In genomic region chr3:151101270-151101954, GRCh38 we compare ENCODE assay signal across 28 cellular contexts. TPM values are rescaled to one million over a fixed set of nuclear protein-coding genes. Genes with fewer than 3 reads are reported as not detected.
DNase-seq lines count a peak whose midpoint lies in the region; ATAC-seq and TF ChIP-seq lines count a peak whose summit lies in the region.
"Had no signal": no experiment of that assay in that cellular context is flagged by ENCODE, and none has a peak within 500 bp of the region (broad histone marks: within the 10 kb centered on the region; RNA-seq: fewer than 3 reads in every experiment).

No MANE protein-coding gene starts in this region.

- peaks cover 8% of the 10 kb centered on the region; the same call in 1 of the 2 replicates for H3K4me1 ChIP-seq in HEK293 (ENCODE audit: control insufficient read depth, insufficient read depth, low read length)
- H3K4me1 ChIP-seq in naive thymus-derived CD4-positive, alpha-beta T cell (ENCODE audit: control insufficient read depth in 2 of 2, insufficient read depth in 2 of 2, low read length in 2 of 2) = no peaks in the 10 kb centered on the region
- H3K4me1 ChIP-seq: gastroesophageal sphincter, spleen, tibial nerve had no signal

- no peaks in the 10 kb centered on the region for H3K9me3 ChIP-seq in HEK293 (ENCODE audit: control insufficient read depth, insufficient read depth, low read depth, low read length)
- H3K9me3 ChIP-seq in naive thymus-derived CD4-positive, alpha-beta T cell (ENCODE audit: control insufficient read depth in 2 of 3, low read length in 3 of 3) = no peaks in the 10 kb centered on the region
- H3K9me3 ChIP-seq: gastroesophageal sphincter, ovary, tibial nerve had no signal

- peaks cover 19% of the 10 kb centered on the region for H3K4me1 Mint-ChIP-seq in nephron
- no peaks in the 10 kb centered on the region for H3K4me1 Mint-ChIP-seq in naive thymus-derived CD4-positive, alpha-beta T cell

- DNase-seq in NCI-H1417 (lab: John Stamatoyannopoulos, UW) (peak in 2 of 3 experiments; percentile 26 to 29), NCI-H1417 treated with DMSO at 0.1 percent for 48 hours (lab: John Stamatoyannopoulos, UW) (no peak), UCSD-AML1 (lab: John Stamatoyannopoulos, UW; ENCODE audit: unreplicated experiment) (peak; percentile 22), AG08396 (ENCODE audit: low spot score) (no peak)
- no peak for DNase-seq in naive thymus-derived CD4-positive, alpha-beta T cell
- DNase-seq: 8988T; activated CD4-positive, alpha-beta T cell treated with anti-CD3 and anti-CD28 coated beads for 1 hour; activated CD8-positive, alpha-beta T cell treated with anti-CD3 and anti-CD28 coated beads, Interleukin-2, amount 10 ng/mL, durations not matched to agents 7 days and 5 days; anterior cingulate cortex; CD8-positive, alpha-beta T cell; DMS53; HFFc6; NCI-H1048; NCI-H2171 treated with DMSO at 0.1 percent for 48 hours; NCI-H524 treated with DMSO at 0.1 percent for 48 hours; ovary; spleen; T-helper 1 cell had no signal

- no peak overlapping the region for H3K4me3 ChIP-seq in HEK293 (ENCODE audit: low read depth, low read length)
- no peak overlapping the region for H3K4me3 ChIP-seq in naive thymus-derived CD4-positive, alpha-beta T cell (ENCODE audit: low read length)
- H3K4me3 ChIP-seq: gastroesophageal sphincter, ovary, spleen, tibial nerve had no signal

- no peaks in the 10 kb centered on the region for H3K27me3 ChIP-seq in naive thymus-derived CD4-positive, alpha-beta T cell (ENCODE audit: control insufficient read depth in 2 of 2, insufficient read depth in 2 of 2, low read length in 2 of 2)
- H3K27me3 ChIP-seq: gastroesophageal sphincter, ovary, tibial nerve had no signal

- H3K27me3 Mint-ChIP-seq in nephron (ENCODE audit: low read depth) = peaks cover 3% of the 10 kb centered on the region
- peaks cover 8 to 42% (median 15%) of the 10 kb centered on the region in 5 donors for H3K27me3 Mint-ChIP-seq in naive thymus-derived CD4-positive, alpha-beta T cell

- POLR2A ChIA-PET in HEK293 (lab: Yijun Ruan, JAX) = interaction anchor here (0.6 kb wide), 1 partner anchor 15 kb away, joined by 3 read pairs; no protein-coding TSS in a partner anchor
- POLR2A ChIA-PET in naive thymus-derived CD4-positive, alpha-beta T cell (lab: Charles Lee) = no interaction called here

- peak overlapping the region in 2 of 3 experiments; percentile 1 to 9 for H3K4me3 Mint-ChIP-seq in nephron
- H3K4me3 Mint-ChIP-seq in naive thymus-derived CD4-positive, alpha-beta T cell = no peak overlapping the region
- H3K4me3 Mint-ChIP-seq: activated CD8-positive, alpha-beta T cell treated with anti-CD3 and anti-CD28 coated beads, Interleukin-2, amount 10 ng/mL, durations not matched to agents 7 days and 5 days; activated naive CD8-positive, alpha-beta T cell; CD8-positive, alpha-beta T cell; dendritic cell treated with granulocyte-macrophage colony-stimulating factor and Interleukin-4, amounts not matched to agents 40 ng/mL and 50 ng/mL, for 4 days; HFFc6; natural killer cell treated with Interleukin-12 subunit alpha and Interleukin-12 subunit beta and Interleukin-15 and Interleukin-18, amount 100 ng/mL, for 72 hours had no signal

- intact Hi-C loops in naive thymus-derived CD4-positive, alpha-beta T cell (cut with micrococcal nuclease) = no loop called here

- no peaks in the 10 kb centered on the region for H3K36me3 ChIP-seq in HEK293 (ENCODE audit: control insufficient read depth in 2 of 2, insufficient read depth in 1 of 2, low read length in 2 of 2)
- H3K36me3 ChIP-seq in naive thymus-derived CD4-positive, alpha-beta T cell (ENCODE audit: control insufficient read depth in 2 of 3, insufficient read depth in 3 of 3, low read length in 3 of 3) = no peaks in the 10 kb centered on the region
- H3K36me3 ChIP-seq: gastroesophageal sphincter, ovary, spleen, tibial nerve had no signal

- H3K9me3 Mint-ChIP-seq in nephron = no peaks in the 10 kb centered on the region
- peaks cover 0 to 6% (median 0%) of the 10 kb centered on the region in 11 donors for H3K9me3 Mint-ChIP-seq in naive thymus-derived CD4-positive, alpha-beta T cell
- H3K9me3 Mint-ChIP-seq: CD8-positive, alpha-beta T cell; dendritic cell treated with granulocyte-macrophage colony-stimulating factor and Interleukin-4, amounts not matched to agents 40 ng/mL and 50 ng/mL, for 4 days; HFFc6; natural killer cell treated with Interleukin-12 subunit alpha and Interleukin-12 subunit beta and Interleukin-15 and Interleukin-18, amount 100 ng/mL, for 72 hours had no signal

- CTCF ChIA-PET in HEK293 (lab: Yijun Ruan, JAX) = no interaction called here
- CTCF ChIA-PET in naive thymus-derived CD4-positive, alpha-beta T cell (lab: Charles Lee) = no interaction called here

- H3K27ac ChIP-seq in HEK293 (ENCODE audit: extremely low read depth, low read depth, low read length) = no peak overlapping the region
- H3K27ac ChIP-seq in naive thymus-derived CD4-positive, alpha-beta T cell (ENCODE audit: low read depth, low read length) = no peak overlapping the region
- H3K27ac ChIP-seq: gastroesophageal sphincter, ovary, spleen, tibial nerve had no signal

- no peak for ATAC-seq in GM21447 (IDR thresholded peaks at IDR 0.05; ENCODE audit: unreplicated experiment)
- ATAC-seq in naive thymus-derived CD4-positive, alpha-beta T cell = no peak
- ATAC-seq: activated CD8-positive, alpha-beta T cell treated with anti-CD3 and anti-CD28 coated beads, Interleukin-2, amount 10 ng/mL, durations not matched to agents 7 days and 5 days; CD8-positive, alpha-beta T cell; gastroesophageal sphincter; HepG2; left lobe of liver; natural killer cell treated with Interleukin-12 subunit alpha and Interleukin-12 subunit beta and Interleukin-15 and Interleukin-18, amount 100 ng/mL, for 72 hours had no signal

- peaks cover 4% of the 10 kb centered on the region for H3K36me3 Mint-ChIP-seq in nephron (ENCODE audit: low read depth)
- no peaks in the 10 kb centered on the region for H3K36me3 Mint-ChIP-seq in naive thymus-derived CD4-positive, alpha-beta T cell
- H3K36me3 Mint-ChIP-seq: activated naive CD8-positive, alpha-beta T cell; CD8-positive, alpha-beta T cell; natural killer cell treated with Interleukin-12 subunit alpha and Interleukin-12 subunit beta and Interleukin-15 and Interleukin-18, amount 100 ng/mL, for 72 hours had no signal

- H3K27ac Mint-ChIP-seq in nephron = peak overlapping the region; percentile 4 to 79 (median 67)
- no peak overlapping the region for H3K27ac Mint-ChIP-seq in naive thymus-derived CD4-positive, alpha-beta T cell
- H3K27ac Mint-ChIP-seq: activated CD8-positive, alpha-beta T cell treated with anti-CD3 and anti-CD28 coated beads, Interleukin-2, amount 10 ng/mL, durations not matched to agents 7 days and 5 days; activated naive CD8-positive, alpha-beta T cell; CD8-positive, alpha-beta T cell; dendritic cell treated with granulocyte-macrophage colony-stimulating factor and Interleukin-4, amounts not matched to agents 40 ng/mL and 50 ng/mL, for 4 days; HFFc6; natural killer cell treated with Interleukin-12 subunit alpha and Interleukin-12 subunit beta and Interleukin-15 and Interleukin-18, amount 100 ng/mL, for 72 hours had no signal

- no peak for TF ChIP-seq CTCF in HEK293 (tag by site-specific recombination; IDR thresholded peaks at IDR 0.05)
- no peak for TF ChIP-seq CTCF in nephron (IDR thresholded peaks at IDR 0.05; ENCODE audit: unreplicated experiment in 3 of 3)

TF ChIP-seq in HEK293, 187 proteins besides CTCF, POLR2A, EP300 and RAD21:
- TF ChIP-seq ZNF366 (tag by site-specific recombination; conservative IDR thresholded peaks at IDR 0.05) (0 out of 2 replicates have a peak, but pooled peaks have one; percentile 9), ZNF830 (tag by site-specific recombination; IDR thresholded peaks at IDR 0.05; ENCODE audit: low read depth) (no peak), ZBTB17 (tag by site-specific recombination; IDR thresholded peaks at IDR 0.05) (peak; percentile 45; the same call in 1 of the 2 replicates), TRIM28 (IDR thresholded peaks at IDR 0.05; ENCODE audit: borderline replicate concordance, low read length) (peak; percentile 57; the same call in 1 of the 2 replicates), ZNF132 (tag by site-specific recombination; IDR thresholded peaks at IDR 0.05; ENCODE audit: borderline replicate concordance) (no peak), ZNF548 (tag by site-specific recombination; IDR thresholded peaks at IDR 0.05) (no peak), ZNF335 (tag by site-specific recombination; conservative IDR thresholded peaks at IDR 0.05) (peak; percentile 55)
TF ChIP-seq in HEK293: peak in this region for 4.

RNA-seq across cellular contexts. Expression of gene MED12L, which starts 15.9 kb away (rescaled TPM):
- total RNA-seq in naive thymus-derived CD4-positive, alpha-beta T cell = 1 to 10 TPM in 2 of 5 experiments, under 1 TPM in 3; 0.32 to 4.9 (median 0.68) TPM
- polyA plus RNA-seq in naive thymus-derived CD4-positive, alpha-beta T cell = not detected

Comparison
In these comparisons a context has a peak if more than half of its experiments do, and no peak if none do; other contexts are left out.
1. DNase-seq: peak in NCI-H1417 (2 of 3) and UCSD-AML1 (single experiment); none in NCI-H1417 treated with DMSO at 0.1 percent for 48 hours (single experiment), AG08396 (single experiment) and naive thymus-derived CD4-positive, alpha-beta T cell (0 of 9).
2. H3K27ac Mint-ChIP-seq: peak in nephron (3 of 3); none in naive thymus-derived CD4-positive, alpha-beta T cell (0 of 9).
3. H3K4me3 Mint-ChIP-seq: peak in nephron (2 of 3); none in naive thymus-derived CD4-positive, alpha-beta T cell (0 of 10).